In genomic region chr5:92508271-92508670, GRCh38 we compare ENCODE assay signal across 21 cellular contexts.
DNase-seq lines count a peak whose midpoint lies in the region; ATAC-seq and TF ChIP-seq lines count a peak whose summit lies in the region.
"Had no signal": no experiment of that assay in that cellular context is flagged by ENCODE, and none has a peak within 500 bp of the region (broad histone marks: within the 10 kb centered on the region; RNA-seq: fewer than 3 reads in every experiment).

No MANE protein-coding gene starts in this region.

- H3K27ac ChIP-seq in mammary epithelial cell (ENCODE audit: insufficient read depth, low read depth, low read length) (no peak overlapping the region), breast epithelium (no peak overlapping the region), dorsolateral prefrontal cortex (no peak overlapping the region)
- H3K27ac ChIP-seq: 22Rv1 had no signal

- intact Hi-C loops in mammary epithelial cell (cut with micrococcal nuclease) = no loop called here
- intact Hi-C loops in breast epithelium (cut with DNase I; ENCODE audit: low total_unique reads) = no loop called here
- intact Hi-C loops in dorsolateral prefrontal cortex (cut with DNase I) = no loop called here

- H3K27me3 Mint-ChIP-seq in activated T-helper 17 cell treated with anti-CD3 and anti-CD28 coated beads, Interleukin-2, amount 50 U/mL, for 72 hours = no peaks in the 10 kb centered on the region
- H3K27me3 Mint-ChIP-seq in activated CD8-positive, alpha-beta memory T cell treated with anti-CD3 and anti-CD28 coated beads, Interleukin-2, amount 10 ng/mL, durations not matched to agents 7 days and 5 days = no peaks in the 10 kb centered on the region
- H3K27me3 Mint-ChIP-seq: CD8-positive, alpha-beta memory T cell had no signal

- peak; percentile 34 for ATAC-seq in activated T-helper 17 cell treated with anti-CD3 and anti-CD28 coated beads, Interleukin-2, amount 50 U/mL, for 72 hours (replicated peaks)
- no peak for ATAC-seq in activated CD8-positive, alpha-beta memory T cell treated with anti-CD3 and anti-CD28 coated beads, Interleukin-2, amount 10 ng/mL, durations not matched to agents 7 days and 5 days
- no peak for ATAC-seq in HG03280 (IDR thresholded peaks at IDR 0.05; ENCODE audit: unreplicated experiment)
- ATAC-seq: K562 had no signal

- no peaks in the 10 kb centered on the region for H3K4me1 Mint-ChIP-seq in activated T-helper 17 cell treated with anti-CD3 and anti-CD28 coated beads, Interleukin-2, amount 50 U/mL, for 72 hours
- no peaks in the 10 kb centered on the region for H3K4me1 Mint-ChIP-seq in activated CD8-positive, alpha-beta memory T cell treated with anti-CD3 and anti-CD28 coated beads, Interleukin-2, amount 10 ng/mL, durations not matched to agents 7 days and 5 days
- H3K4me1 Mint-ChIP-seq: CD8-positive, alpha-beta memory T cell had no signal

- TF ChIP-seq CTCF in mammary epithelial cell (conservative IDR thresholded peaks at IDR 0.05 in 1 of 2, IDR thresholded peaks at IDR 0.05 in 1 of 2; ENCODE audit: extremely low read depth in 1 of 2, insufficient read depth in 1 of 2, low read depth in 1 of 2, low read length in 2 of 2) = no peak
- TF ChIP-seq CTCF in breast epithelium (IDR thresholded peaks at IDR 0.05) = no peak
- TF ChIP-seq CTCF in dorsolateral prefrontal cortex (IDR thresholded peaks at IDR 0.05 in 54 of 56, conservative IDR thresholded peaks at IDR 0.05 in 2 of 56; ENCODE audit: low read depth in 1 of 56, partially characterized antibody in 56 of 56) = no peak

- H3K9me3 ChIP-seq in mammary epithelial cell (replicated peaks; ENCODE audit: insufficient read depth, low read length) = peaks cover 24% of the 10 kb centered on the region
- H3K9me3 ChIP-seq in breast epithelium = peaks cover 31 to 41% of the 10 kb centered on the region in 2 donors

- no peaks in the 10 kb centered on the region for H3K79me2 ChIP-seq in mammary epithelial cell (ENCODE audit: insufficient read depth, low read length)

- CTCF ChIA-PET in mammary epithelial cell (lab: Charles Lee; ENCODE audit: low non-redundant PET) = no interaction called here
- CTCF ChIA-PET in activated CD8-positive, alpha-beta memory T cell treated with anti-CD3 and anti-CD28 coated beads, Interleukin-2, amount 10 ng/mL, durations not matched to agents 7 days and 5 days (lab: Charles Lee) = no interaction called here

- peaks cover 9% of the 10 kb centered on the region for H3K4me1 ChIP-seq in mammary epithelial cell (ENCODE audit: insufficient read depth, low read length)
- H3K4me1 ChIP-seq in breast epithelium = no peaks in the 10 kb centered on the region

- H3K36me3 Mint-ChIP-seq in activated T-helper 17 cell treated with anti-CD3 and anti-CD28 coated beads, Interleukin-2, amount 50 U/mL, for 72 hours (ENCODE audit: low read depth) = no peaks in the 10 kb centered on the region
- H3K36me3 Mint-ChIP-seq in activated CD8-positive, alpha-beta memory T cell treated with anti-CD3 and anti-CD28 coated beads, Interleukin-2, amount 10 ng/mL, durations not matched to agents 7 days and 5 days = no peaks in the 10 kb centered on the region
- H3K36me3 Mint-ChIP-seq: CD8-positive, alpha-beta memory T cell had no signal

- no peak overlapping the region for H3K4me3 Mint-ChIP-seq in activated T-helper 17 cell treated with anti-CD3 and anti-CD28 coated beads, Interleukin-2, amount 50 U/mL, for 72 hours
- no peak overlapping the region for H3K4me3 Mint-ChIP-seq in activated CD8-positive, alpha-beta memory T cell treated with anti-CD3 and anti-CD28 coated beads, Interleukin-2, amount 10 ng/mL, durations not matched to agents 7 days and 5 days
- H3K4me3 Mint-ChIP-seq: CD8-positive, alpha-beta memory T cell had no signal

- no TSS peak for BruUV-seq in mammary epithelial cell (replicated peaks; lab: Mats Ljungman, UMichigan)

- no peak overlapping the region for H3K27ac Mint-ChIP-seq in activated T-helper 17 cell treated with anti-CD3 and anti-CD28 coated beads, Interleukin-2, amount 50 U/mL, for 72 hours
- no peak overlapping the region for H3K27ac Mint-ChIP-seq in activated CD8-positive, alpha-beta memory T cell treated with anti-CD3 and anti-CD28 coated beads, Interleukin-2, amount 10 ng/mL, durations not matched to agents 7 days and 5 days
- H3K27ac Mint-ChIP-seq: CD8-positive, alpha-beta memory T cell had no signal

- H3K4me3 ChIP-seq in mammary epithelial cell (replicated peaks in 1 of 3; ENCODE audit: insufficient read depth in 1 of 3, low read depth in 2 of 3, low read length in 3 of 3) = no peak overlapping the region
- H3K4me3 ChIP-seq in breast epithelium = no peak overlapping the region
- no peak overlapping the region for H3K4me3 ChIP-seq in dorsolateral prefrontal cortex
- H3K4me3 ChIP-seq: K562 had no signal

- no peak overlapping the region for H3K9ac ChIP-seq in mammary epithelial cell (ENCODE audit: insufficient read depth, low read length)

- dilution Hi-C loops in mammary epithelial cell (cut with HindIII; ENCODE audit: low sequenced_read_pairs) = no loop called here

- H3K9me3 Mint-ChIP-seq in activated T-helper 17 cell treated with anti-CD3 and anti-CD28 coated beads, Interleukin-2, amount 50 U/mL, for 72 hours = peaks cover 25% of the 10 kb centered on the region
- H3K9me3 Mint-ChIP-seq in activated CD8-positive, alpha-beta memory T cell treated with anti-CD3 and anti-CD28 coated beads, Interleukin-2, amount 10 ng/mL, durations not matched to agents 7 days and 5 days (ENCODE audit: low read depth) = peaks cover 6% of the 10 kb centered on the region

- DNase-seq in mammary epithelial cell (peak; percentile 43), breast epithelium (ENCODE audit: low spot score in 2 of 2) (no peak), glomerular visceral epithelial cell (ENCODE audit: extremely low spot score) (peak; percentile 8), dorsolateral prefrontal cortex (no peak), NCI-H345 treated with DMSO at 0.1 percent for 48 hours (lab: John Stamatoyannopoulos, UW; ENCODE audit: unreplicated experiment) (no peak)
- DNase-seq in activated CD8-positive, alpha-beta memory T cell treated with anti-CD3 and anti-CD28 coated beads, Interleukin-2, amount 10 ng/mL, durations not matched to agents 7 days and 5 days = no peak
- DNase-seq: AML-193; C1 segment of cervical spinal cord; CD8-positive, alpha-beta memory T cell; DMS53; GF-D8; NCI-H1092 treated with DMSO at 0.1 percent for 48 hours; NCI-H1436 treated with DMSO at 0.1 percent for 48 hours; NCI-H2029 treated with DMSO at 0.1 percent for 48 hours; NCI-H226; NCI-H524; Right ventricle myocardium superior had no signal

- no peak for TF ChIP-seq POLR2A in breast epithelium (IDR thresholded peaks at IDR 0.05)

- no peaks in the 10 kb centered on the region for H4K20me1 ChIP-seq in mammary epithelial cell (ENCODE audit: insufficient read depth, low read length)

- H3K36me3 ChIP-seq in mammary epithelial cell (ENCODE audit: insufficient read depth, low read length) (no peaks in the 10 kb centered on the region), breast epithelium (no peaks in the 10 kb centered on the region)

- H3K27me3 ChIP-seq in mammary epithelial cell (ENCODE audit: insufficient read depth, low read length) (no peaks in the 10 kb centered on the region), breast epithelium (no peaks in the 10 kb centered on the region), dorsolateral prefrontal cortex (no peaks in the 10 kb centered on the region)

- no peak overlapping the region for H3K4me2 ChIP-seq in mammary epithelial cell (ENCODE audit: insufficient read depth, low read depth, low read length)

- H2AFZ ChIP-seq in mammary epithelial cell (ENCODE audit: low read depth, low read length) = no peak overlapping the region

- in situ Hi-C loops in mammary epithelial cell (cut with MboI; ENCODE audit: low sequenced_read_pairs in 2 of 2) = no loop called here

Comparison
In these comparisons a context has a peak if more than half of its experiments do, and no peak if none do; other contexts are left out.
1. DNase-seq: peak in mammary epithelial cell (single experiment) and glomerular visceral epithelial cell (single experiment); none in breast epithelium (0 of 2), dorsolateral prefrontal cortex (0 of 10), activated CD8-positive, alpha-beta memory T cell treated with anti-CD3 and anti-CD28 coated beads, Interleukin-2, amount 10 ng/mL, durations not matched to agents 7 days and 5 days (single experiment) and NCI-H345 treated with DMSO at 0.1 percent for 48 hours (single experiment).